In the genomic region with DNA sequence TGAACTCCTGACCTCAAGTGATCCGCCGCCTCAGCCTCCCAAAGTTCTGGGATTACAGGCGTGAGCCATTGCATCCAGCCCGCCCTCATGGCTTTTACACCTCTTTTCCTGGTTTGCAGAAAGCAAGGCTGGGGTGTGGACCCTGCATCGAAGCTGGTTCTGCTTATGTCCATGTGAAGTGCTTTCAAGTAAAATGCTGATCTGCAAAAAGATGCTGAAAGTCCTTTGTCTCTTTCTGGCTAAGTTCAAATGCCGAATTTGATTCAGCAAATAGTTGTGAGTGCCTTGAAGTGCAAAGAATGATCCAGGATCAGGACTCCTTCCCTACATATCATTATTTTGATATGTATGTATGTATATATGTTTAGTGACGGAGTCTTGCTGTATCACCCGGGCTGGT, we compare ENCODE assay signal across 16 cellular contexts. TPM values are rescaled to one million over a fixed set of nuclear protein-coding genes. Genes with fewer than 3 reads are reported as not detected.
DNase-seq lines count a peak whose midpoint lies in the region; ATAC-seq and TF ChIP-seq lines count a peak whose summit lies in the region.
"Had no signal": no experiment of that assay in that cellular context is flagged by ENCODE, and none has a peak within 500 bp of the region (broad histone marks: within the 10 kb centered on the region; RNA-seq: fewer than 3 reads in every experiment).

No MANE protein-coding gene starts in this region.

- 64 to 86% (median 79%) methylated on average over 8 of the region's 8 CpGs for WGBS in psoas muscle, 3 donors

- no peaks in the 10 kb centered on the region for H3K27me3 ChIP-seq in psoas muscle (ENCODE audit: insufficient read depth in 3 of 3, low read length in 2 of 3)

- no peak overlapping the region for H3K4me3 ChIP-seq in psoas muscle
- H3K4me3 ChIP-seq: mucosa of descending colon had no signal

- DNase-seq in activated naive CD4-positive, alpha-beta T cell treated with anti-CD3 and anti-CD28 coated beads, Interleukin-2, amount 10 ng/mL, durations not matched to agents 7 days and 5 days, result no peak
- DNase-seq in activated naive CD4-positive, alpha-beta T cell (lab: John Stamatoyannopoulos, UW), result no peak
- no peak for DNase-seq in central memory CD8-positive, alpha-beta T cell (ENCODE audit: low spot score in 2 of 2)
- no peak for DNase-seq in psoas muscle
- DNase-seq in chondrocyte (ENCODE audit: low spot score), result no peak
- DNase-seq in left lobe of liver (ENCODE audit: low spot score), result no peak
- DNase-seq: mucosa of descending colon, NCI-H1694 treated with DMSO at 0.1 percent for 48 hours had no signal

- H3K36me3 Mint-ChIP-seq in activated naive CD4-positive, alpha-beta T cell treated with anti-CD3 and anti-CD28 coated beads, Interleukin-2, amount 10 ng/mL, durations not matched to agents 7 days and 5 days, result peaks cover 23% of the 10 kb centered on the region
- H3K36me3 Mint-ChIP-seq in central memory CD8-positive, alpha-beta T cell (ENCODE audit: insufficient read depth), result peaks cover 20% of the 10 kb centered on the region
- no peaks in the 10 kb centered on the region for H3K36me3 Mint-ChIP-seq in chondrocyte (ENCODE audit: low read depth)

- H3K4me1 ChIP-seq in psoas muscle, result peaks cover 68% of the 10 kb centered on the region

- H3K9me3 Mint-ChIP-seq in activated naive CD4-positive, alpha-beta T cell treated with anti-CD3 and anti-CD28 coated beads, Interleukin-2, amount 10 ng/mL, durations not matched to agents 7 days and 5 days, result no peaks in the 10 kb centered on the region
- no peaks in the 10 kb centered on the region for H3K9me3 Mint-ChIP-seq in central memory CD8-positive, alpha-beta T cell
- no peaks in the 10 kb centered on the region for H3K9me3 Mint-ChIP-seq in chondrocyte (ENCODE audit: low read depth)

- intact Hi-C loops in psoas muscle (cut with DNase I), result no loop called here

- H3K9me3 ChIP-seq in KOPT-K1 (ENCODE audit: insufficient read depth, low read length, poor library complexity, severe bottlenecking) (no peaks in the 10 kb centered on the region), psoas muscle (no peaks in the 10 kb centered on the region)
- H3K9me3 ChIP-seq: mucosa of descending colon had no signal

- CTCF ChIA-PET in activated naive CD4-positive, alpha-beta T cell treated with anti-CD3 and anti-CD28 coated beads, Interleukin-2, amount 10 ng/mL, durations not matched to agents 7 days and 5 days (lab: Charles Lee), result no interaction called here

- H3K27me3 Mint-ChIP-seq in activated naive CD4-positive, alpha-beta T cell treated with anti-CD3 and anti-CD28 coated beads, Interleukin-2, amount 10 ng/mL, durations not matched to agents 7 days and 5 days, result no peaks in the 10 kb centered on the region
- H3K27me3 Mint-ChIP-seq in central memory CD8-positive, alpha-beta T cell, result no peaks in the 10 kb centered on the region
- no peaks in the 10 kb centered on the region for H3K27me3 Mint-ChIP-seq in chondrocyte (ENCODE audit: low read depth)

- no peak for ATAC-seq in central memory CD8-positive, alpha-beta T cell (replicated peaks; ENCODE audit: extremely low read depth, poor library complexity, severe bottlenecking)
- ATAC-seq in psoas muscle (no peak), left lobe of liver (no peak), HG03097 (IDR thresholded peaks at IDR 0.05; ENCODE audit: low FRiP score, unreplicated experiment) (no peak)
- ATAC-seq: mucosa of descending colon had no signal

- H3K36me3 ChIP-seq in KOPT-K1 (ENCODE audit: insufficient read depth, low read length) (0 out of 2 replicates have a peak, but pooled peaks cover 4% of the 10 kb centered on the region), psoas muscle (ENCODE audit: insufficient read depth in 1 of 2, low read depth in 1 of 2) (no peaks in the 10 kb centered on the region)

- TF ChIP-seq CTCF in psoas muscle (IDR thresholded peaks at IDR 0.05) (no peak), chondrocyte (IDR thresholded peaks at IDR 0.05) (no peak)

- no peak overlapping the region for H3K4me3 Mint-ChIP-seq in activated naive CD4-positive, alpha-beta T cell treated with anti-CD3 and anti-CD28 coated beads, Interleukin-2, amount 10 ng/mL, durations not matched to agents 7 days and 5 days
- H3K4me3 Mint-ChIP-seq in central memory CD8-positive, alpha-beta T cell, result peak overlapping the region; percentile 11
- H3K4me3 Mint-ChIP-seq in chondrocyte (ENCODE audit: unreplicated experiment), result no peak overlapping the region

- H3K27ac Mint-ChIP-seq in activated naive CD4-positive, alpha-beta T cell treated with anti-CD3 and anti-CD28 coated beads, Interleukin-2, amount 10 ng/mL, durations not matched to agents 7 days and 5 days, result peak overlapping the region; percentile 16
- peak overlapping the region; percentile 64 for H3K27ac Mint-ChIP-seq in central memory CD8-positive, alpha-beta T cell (ENCODE audit: low read depth)
- no peak overlapping the region for H3K27ac Mint-ChIP-seq in chondrocyte (ENCODE audit: unreplicated experiment)

- H3K4me1 Mint-ChIP-seq in activated naive CD4-positive, alpha-beta T cell treated with anti-CD3 and anti-CD28 coated beads, Interleukin-2, amount 10 ng/mL, durations not matched to agents 7 days and 5 days, result peaks cover 68% of the 10 kb centered on the region
- peaks cover 41% of the 10 kb centered on the region for H3K4me1 Mint-ChIP-seq in central memory CD8-positive, alpha-beta T cell
- peaks cover 62% of the 10 kb centered on the region for H3K4me1 Mint-ChIP-seq in chondrocyte (ENCODE audit: low read depth)

- H3K27ac ChIP-seq in KOPT-K1 (ENCODE audit: low read depth, low read length, poor library complexity, severe bottlenecking), result peak overlapping the region; percentile 96
- H3K27ac ChIP-seq in psoas muscle, result peak overlapping the region; percentile 98

RNA-seq across cellular contexts. Expression of gene NAA60, which starts 17.1 kb away (rescaled TPM):
- total RNA-seq in psoas muscle (10 to 100 TPM; 17.9 to 20.1 (median 19.0) TPM), chondrocyte (46.5 to 51.1 TPM (median 47.2 TPM) in 3 replicates), left lobe of liver (39.5 TPM)
- 10 to 100 TPM; 20.9 to 29.3 (median 23.4) TPM for polyA plus RNA-seq in psoas muscle

RNA-seq across cellular contexts. Expression of gene ZNF597, which starts 17.3 kb away (rescaled TPM):
- total RNA-seq in psoas muscle, result 1 to 10 TPM in 3 of 4 donors, under 1 TPM in 1; 0.79 to 1.3 (median 1.2) TPM
- 1 to 10 TPM in 1 of 3 donors, under 1 TPM in 2; 0.63 to 1.7 (median 0.98) TPM for polyA plus RNA-seq in psoas muscle
- 2.0 to 2.7 TPM (median 2.5 TPM) in 3 replicates for total RNA-seq in chondrocyte
- 0.91 TPM for total RNA-seq in left lobe of liver

RNA-seq across cellular contexts. Expression of gene C16orf90, which starts 34.7 kb away (rescaled TPM):
- total RNA-seq in psoas muscle, result not detected
- polyA plus RNA-seq in psoas muscle, result not detected
- not detected in 3 replicates for total RNA-seq in chondrocyte
- total RNA-seq in left lobe of liver, result not detected
- total RNA-seq: M059J, mucosa of descending colon, NCI-H460, OCI-LY7 had no signal
- polyA plus RNA-seq: adipose tissue, keratinocyte, thymus had no signal

RNA-seq across cellular contexts. Expression of gene CLUAP1, which starts 40.2 kb away (rescaled TPM):
- total RNA-seq in psoas muscle (10 to 100 TPM; 16.7 to 19.5 (median 17.9) TPM), chondrocyte (19.3 to 21.8 TPM (median 20.6 TPM) in 3 replicates), left lobe of liver (6.8 TPM)
- 10 to 100 TPM in 1 of 3 donors, 1 to 10 TPM in 2; 7.4 to 17.3 (median 8.2) TPM for polyA plus RNA-seq in psoas muscle

RNA-seq across cellular contexts. Expression of gene ZNF174, which starts 59.6 kb away (rescaled TPM):
- 1 to 10 TPM; 6.2 to 8.4 (median 7.6) TPM for total RNA-seq in psoas muscle
- polyA plus RNA-seq in psoas muscle, result 10 to 100 TPM in 1 of 3 donors, 1 to 10 TPM in 2; 6.1 to 23.3 (median 6.5) TPM
- total RNA-seq in chondrocyte, result 8.7 to 13.8 TPM (median 10.6 TPM) in 3 replicates
- total RNA-seq in left lobe of liver, result 4.2 TPM
